Comparison of ENCODE assay signal across 20 cellular contexts in the genomic region with DNA sequence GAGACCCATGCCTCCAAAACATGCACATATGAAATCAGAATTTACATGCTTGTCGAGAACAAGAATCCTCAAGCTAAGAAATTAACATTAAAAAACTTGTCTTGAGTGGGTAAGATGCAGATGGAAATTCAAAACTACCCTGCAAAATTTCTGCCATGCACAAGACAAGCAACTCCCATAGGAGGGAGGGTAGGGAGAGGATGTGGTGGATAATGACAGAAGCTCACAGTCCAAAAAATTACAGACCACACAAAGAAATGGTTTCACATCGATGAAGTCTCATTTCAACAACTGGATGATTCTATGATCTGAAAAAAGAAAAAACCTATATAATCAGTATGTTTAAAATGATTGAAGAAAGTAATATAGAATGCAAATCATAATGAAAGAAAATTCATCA.
DNase-seq lines count a peak whose midpoint lies in the region; ATAC-seq and TF ChIP-seq lines count a peak whose summit lies in the region.
"Had no signal": no experiment of that assay in that cellular context is flagged by ENCODE, and none has a peak within 500 bp of the region (broad histone marks: within the 10 kb centered on the region; RNA-seq: fewer than 3 reads in every experiment).

No MANE protein-coding gene starts in this region.

- peaks cover 11 to 38% (median 22%) of the 10 kb centered on the region in 4 donors for H3K4me1 Mint-ChIP-seq in CD4-positive, alpha-beta memory T cell
- H3K4me1 Mint-ChIP-seq in natural killer cell, result peaks cover 70 to 77% of the 10 kb centered on the region in 2 donors
- H3K4me1 Mint-ChIP-seq: B cell had no signal

- peaks cover 0 to 3% of the 10 kb centered on the region in 2 donors for H3K36me3 Mint-ChIP-seq in CD4-positive, alpha-beta memory T cell
- peaks cover 10% of the 10 kb centered on the region for H3K36me3 Mint-ChIP-seq in natural killer cell

- ATAC-seq in DND-41 (ENCODE audit: insufficient read depth, low read depth), result peak; percentile 58; the same call in 2 of the 3 replicates
- peak in 1 of 3 donors; percentile 24 for ATAC-seq in natural killer cell
- no peak for ATAC-seq in GM21529 (IDR thresholded peaks at IDR 0.05; ENCODE audit: unreplicated experiment)
- no peak for ATAC-seq in HG03159 (IDR thresholded peaks at IDR 0.05; ENCODE audit: unreplicated experiment)
- ATAC-seq: GM12878, HCT116, HepG2 had no signal

- POLR2A ChIA-PET in CD4-positive, alpha-beta memory T cell (lab: Charles Lee; ENCODE audit: partially characterized antibody), result interaction anchor here (0.8 to 1.4 kb wide), 2 partner anchors 19 to 50 kb away, joined by 3 to 4 read pairs; no protein-coding TSS in a partner anchor

- peaks cover 0 to 8% (median under 1%) of the 10 kb centered on the region in 8 donors for H3K9me3 Mint-ChIP-seq in CD4-positive, alpha-beta memory T cell
- H3K9me3 Mint-ChIP-seq in natural killer cell, result peaks cover 3 to 4% of the 10 kb centered on the region in 2 donors

- no peaks in the 10 kb centered on the region for H3K36me3 ChIP-seq in CD4-positive, alpha-beta memory T cell (ENCODE audit: insufficient read depth, low read length)
- H3K36me3 ChIP-seq in DND-41 (ENCODE audit: insufficient read depth, low read length), result no peaks in the 10 kb centered on the region
- H3K36me3 ChIP-seq: BLaER1 treated with 17β-estradiol and CSF1 and Interleukin-3, amounts not matched to agents 10 nM and 100 nM had no signal

- H3K79me2 ChIP-seq in DND-41 (ENCODE audit: insufficient read depth, low read length), result no peaks in the 10 kb centered on the region

- no peak overlapping the region for H2AFZ ChIP-seq in DND-41 (ENCODE audit: low read depth, low read length)

- TF ChIP-seq CTCF in DND-41 (IDR thresholded peaks at IDR 0.05; ENCODE audit: borderline replicate concordance, extremely low read depth, low read length, poor library complexity, severe bottlenecking) (no peak), NB4 (IDR thresholded peaks at IDR 0.05; ENCODE audit: low read depth, low read length) (no peak), natural killer cell (IDR thresholded peaks at IDR 0.05) (no peak)

- CTCF ChIA-PET in CD4-positive, alpha-beta memory T cell (lab: Charles Lee; ENCODE audit: partially characterized antibody), result no interaction called here

- no peak overlapping the region for H3K27ac ChIP-seq in CD4-positive, alpha-beta memory T cell (ENCODE audit: low read depth, low read length)
- no peak overlapping the region for H3K27ac ChIP-seq in DND-41 (ENCODE audit: low read length)
- H3K27ac ChIP-seq: BLaER1 treated with 17β-estradiol and CSF1 and Interleukin-3, amounts not matched to agents 10 nM and 100 nM had no signal

- H3K27me3 Mint-ChIP-seq in CD4-positive, alpha-beta memory T cell, result no peaks in the 10 kb centered on the region
- no peaks in the 10 kb centered on the region for H3K27me3 Mint-ChIP-seq in natural killer cell (ENCODE audit: low read depth in 2 of 2)
- H3K27me3 Mint-ChIP-seq: B cell, IgD-negative memory B cell had no signal

- peak overlapping the region in 6 of 8 donors; percentile 38 to 75 (median 64) for H3K4me3 Mint-ChIP-seq in CD4-positive, alpha-beta memory T cell
- peak overlapping the region; percentile 87 for H3K4me3 Mint-ChIP-seq in natural killer cell
- H3K4me3 Mint-ChIP-seq: B cell, HFFc6 had no signal

- no peak overlapping the region for H3K4me2 ChIP-seq in DND-41 (ENCODE audit: insufficient read depth, low read length)

- H3K4me3 ChIP-seq in CD4-positive, alpha-beta memory T cell (ENCODE audit: low read length in 2 of 2), result no peak overlapping the region
- H3K4me3 ChIP-seq in DND-41 (ENCODE audit: low read depth in 1 of 2, low read length in 2 of 2) (no peak overlapping the region), NB4 (ENCODE audit: low read depth, low read length) (no peak overlapping the region)
- H3K4me3 ChIP-seq: BLaER1 treated with 17β-estradiol and CSF1 and Interleukin-3, amounts not matched to agents 10 nM and 100 nM; GM12878 had no signal

- H3K4me1 ChIP-seq in CD4-positive, alpha-beta memory T cell (ENCODE audit: insufficient read depth, low read length), result peaks cover 19% of the 10 kb centered on the region
- H3K4me1 ChIP-seq in DND-41 (ENCODE audit: insufficient read depth, low read length), result peaks cover 20% of the 10 kb centered on the region

- DNase-seq in CD4-positive, alpha-beta memory T cell, result no peak
- DNase-seq in DND-41 (no peak), NB4 (ENCODE audit: low read depth) (peak; percentile 23), natural killer cell (no peak), NCI-H187 treated with DMSO at 0.1 percent for 48 hours (lab: John Stamatoyannopoulos, UW) (no peak), cerebellar nuclear complex (lab: John Stamatoyannopoulos, UW) (no peak)
- DNase-seq: DMS79 treated with DMSO at 0.1 percent for 48 hours, EL, GOT3, H7, HFFc6, KBM-7 had no signal

- TF ChIP-seq POLR2A in NB4 (IDR thresholded peaks at IDR 0.05; ENCODE audit: extremely low read depth, insufficient read length), result no peak

- H3K27me3 ChIP-seq in CD4-positive, alpha-beta memory T cell (ENCODE audit: insufficient read depth, low read length), result no peaks in the 10 kb centered on the region
- H3K27me3 ChIP-seq in DND-41 (ENCODE audit: insufficient read depth, low read length, poor library complexity), result no peaks in the 10 kb centered on the region
- H3K27me3 ChIP-seq: BLaER1 treated with 17β-estradiol and CSF1 and Interleukin-3, amounts not matched to agents 10 nM and 100 nM had no signal

- peak overlapping the region in 5 of 7 donors; percentile 14 to 82 (median 69) for H3K27ac Mint-ChIP-seq in CD4-positive, alpha-beta memory T cell
- peak overlapping the region; percentile 71 to 90 for H3K27ac Mint-ChIP-seq in natural killer cell
- H3K27ac Mint-ChIP-seq: B cell, HFFc6, IgD-negative memory B cell had no signal

- H4K20me1 ChIP-seq in DND-41 (ENCODE audit: insufficient read depth, low read length), result no peaks in the 10 kb centered on the region
- H4K20me1 ChIP-seq: BLaER1 treated with 17β-estradiol and CSF1 and Interleukin-3, amounts not matched to agents 10 nM and 100 nM had no signal

- H3K9me3 ChIP-seq in CD4-positive, alpha-beta memory T cell (ENCODE audit: control insufficient read depth in 1 of 2, low read length in 2 of 2), result no peaks in the 10 kb centered on the region
- peaks cover 10% of the 10 kb centered on the region for H3K9me3 ChIP-seq in DND-41 (ENCODE audit: insufficient read depth, low read length, severe bottlenecking)

- intact Hi-C loops in CD4-positive, alpha-beta memory T cell (cut with micrococcal nuclease), result no loop called here
- intact Hi-C loops in natural killer cell (cut with micrococcal nuclease), result loop anchor here (2.0 to 5.0 kb wide), 5 partner anchors 19 to 321 kb away; no protein-coding TSS in a partner anchor

- no peak overlapping the region for H3K9ac ChIP-seq in DND-41 (ENCODE audit: low read depth, low read length)
